ENCODE assay signal across 14 cellular contexts in the genomic region with DNA sequence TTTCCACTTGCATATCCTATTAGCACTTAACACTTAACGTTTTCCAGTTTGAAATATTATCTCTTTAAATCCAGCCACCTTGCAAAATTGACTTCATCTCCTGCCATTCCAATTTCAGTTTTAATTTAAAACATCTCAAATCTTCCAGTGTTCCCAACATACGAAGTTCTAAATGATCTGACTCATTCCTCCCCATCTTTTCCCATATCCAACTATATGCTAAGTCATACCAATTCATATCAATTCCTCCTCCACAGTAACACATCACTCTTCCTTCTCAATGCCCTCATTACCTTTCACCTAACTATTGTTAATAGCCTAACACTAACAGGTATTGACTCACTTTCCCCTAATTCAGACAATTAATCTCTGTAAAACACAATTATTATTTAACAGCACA. TPM values are rescaled to one million over a fixed set of nuclear protein-coding genes. Genes with fewer than 3 reads are reported as not detected.
DNase-seq lines count a peak whose midpoint lies in the region; ATAC-seq and TF ChIP-seq lines count a peak whose summit lies in the region.
"Had no signal": no experiment of that assay in that cellular context is flagged by ENCODE, and none has a peak within 500 bp of the region (broad histone marks: within the 10 kb centered on the region; RNA-seq: fewer than 3 reads in every experiment).

No MANE protein-coding gene starts in this region.

- no peaks in the 10 kb centered on the region for H3K9me3 ChIP-seq in PC-3 (ENCODE audit: low read length)
- H3K9me3 ChIP-seq: BE2C had no signal

- no peak overlapping the region for H2AFZ ChIP-seq in PC-3 (ENCODE audit: low read length)

- POLR2A ChIA-PET in PC-3 (lab: Charles Lee; ENCODE audit: unreplicated experiment), result no interaction called here

- no peaks in the 10 kb centered on the region for H3K9me3 Mint-ChIP-seq in activated naive CD4-positive, alpha-beta T cell treated with anti-CD3 and anti-CD28 coated beads, Interleukin-2, amount 50 U/mL, for 72 hours
- H3K9me3 Mint-ChIP-seq in activated naive CD4-positive, alpha-beta T cell treated with anti-CD3 and anti-CD28 coated beads, Interleukin-2, amount 10 ng/mL, durations not matched to agents 7 days and 5 days, result no peaks in the 10 kb centered on the region
- no peaks in the 10 kb centered on the region for H3K9me3 Mint-ChIP-seq in chondrocyte (ENCODE audit: low read depth)
- no peaks in the 10 kb centered on the region for H3K9me3 Mint-ChIP-seq in stimulated activated naive CD8-positive, alpha-beta T cell treated with anti-CD3 and anti-CD28 coated beads, Interleukin-15, amount 100 ng/mL, for 72 hours
- H3K9me3 Mint-ChIP-seq: dendritic cell treated with granulocyte-macrophage colony-stimulating factor and Interleukin-4, amounts not matched to agents 40 ng/mL and 50 ng/mL, for 4 days had no signal

- H3K27ac ChIP-seq in PC-3 (ENCODE audit: low read length), result 0 out of 2 replicates have a peak overlapping the region, but pooled peaks have one; percentile 22
- H3K27ac ChIP-seq in substantia nigra (ENCODE audit: low read depth, low read length, poor library complexity, severe bottlenecking), result no peak overlapping the region

- CTCF ChIA-PET in activated naive CD4-positive, alpha-beta T cell treated with anti-CD3 and anti-CD28 coated beads, Interleukin-2, amount 10 ng/mL, durations not matched to agents 7 days and 5 days (lab: Charles Lee), result no interaction called here
- CTCF ChIA-PET in PC-3 (lab: Charles Lee), result no interaction called here

- no peaks in the 10 kb centered on the region for H3K27me3 ChIP-seq in PC-3 (ENCODE audit: low read length)
- H3K27me3 ChIP-seq: BE2C had no signal

- peaks cover 26% of the 10 kb centered on the region for H3K36me3 ChIP-seq in PC-3 (ENCODE audit: low read depth, low read length)

- H3K36me3 Mint-ChIP-seq in activated naive CD4-positive, alpha-beta T cell treated with anti-CD3 and anti-CD28 coated beads, Interleukin-2, amount 50 U/mL, for 72 hours, result peaks cover 18 to 24% of the 10 kb centered on the region in 2 donors
- H3K36me3 Mint-ChIP-seq in activated naive CD4-positive, alpha-beta T cell treated with anti-CD3 and anti-CD28 coated beads, Interleukin-2, amount 10 ng/mL, durations not matched to agents 7 days and 5 days, result peaks cover 37% of the 10 kb centered on the region
- H3K36me3 Mint-ChIP-seq in chondrocyte (ENCODE audit: low read depth), result peaks cover 8% of the 10 kb centered on the region

- H3K9me2 ChIP-seq in PC-3 (replicated peaks; ENCODE audit: low read length), result no peaks in the 10 kb centered on the region

- no peak overlapping the region for H3K9ac ChIP-seq in PC-3 (ENCODE audit: low read length)

- peaks cover 27% of the 10 kb centered on the region for H4K20me1 ChIP-seq in PC-3 (ENCODE audit: low read length)

- peak overlapping the region; percentile 46 to 92 for H3K27ac Mint-ChIP-seq in activated naive CD4-positive, alpha-beta T cell treated with anti-CD3 and anti-CD28 coated beads, Interleukin-2, amount 50 U/mL, for 72 hours
- H3K27ac Mint-ChIP-seq in activated naive CD4-positive, alpha-beta T cell treated with anti-CD3 and anti-CD28 coated beads, Interleukin-2, amount 10 ng/mL, durations not matched to agents 7 days and 5 days, result no peak overlapping the region
- peak overlapping the region; percentile 39 for H3K27ac Mint-ChIP-seq in chondrocyte (ENCODE audit: unreplicated experiment)
- peak overlapping the region; percentile 1 to 70 for H3K27ac Mint-ChIP-seq in stimulated activated naive CD8-positive, alpha-beta T cell treated with anti-CD3 and anti-CD28 coated beads, Interleukin-15, amount 100 ng/mL, for 72 hours
- H3K27ac Mint-ChIP-seq: dendritic cell treated with granulocyte-macrophage colony-stimulating factor and Interleukin-4, amounts not matched to agents 40 ng/mL and 50 ng/mL, for 4 days had no signal

- no peaks in the 10 kb centered on the region for H3F3A ChIP-seq in PC-3 (ENCODE audit: low read length, unreplicated experiment)

- TF ChIP-seq CTCF in PC-3 (conservative IDR thresholded peaks at IDR 0.05; ENCODE audit: low read depth, low read length) (no peak), chondrocyte (IDR thresholded peaks at IDR 0.05) (no peak)

- peak overlapping the region; percentile 57 for H3K4me3 ChIP-seq in PC-3 (ENCODE audit: low read length)

- no peak for DNase-seq in activated naive CD4-positive, alpha-beta T cell treated with anti-CD3 and anti-CD28 coated beads, Interleukin-2, amount 50 U/mL, for 72 hours (ENCODE audit: low spot score in 2 of 2)
- no peak for DNase-seq in activated naive CD4-positive, alpha-beta T cell treated with anti-CD3 and anti-CD28 coated beads, Interleukin-2, amount 10 ng/mL, durations not matched to agents 7 days and 5 days
- DNase-seq in PC-3 (no peak), chondrocyte (ENCODE audit: low spot score) (no peak), substantia nigra (lab: John Stamatoyannopoulos, UW) (no peak), hippocampal formation (lab: John Stamatoyannopoulos, UW) (no peak)
- DNase-seq in stimulated activated naive CD8-positive, alpha-beta T cell treated with anti-CD3 and anti-CD28 coated beads, Interleukin-15, amount 100 ng/mL, for 72 hours, result no peak
- DNase-seq: BE2C; MV-4-11; posterior cingulate gyrus; stimulated activated CD4-positive, alpha-beta T cell treated with anti-CD3 and anti-CD28 coated beads, Interleukin-2, amount 100 ng/mL, for 24 hours had no signal

- peaks cover 86% of the 10 kb centered on the region for H3K79me2 ChIP-seq in PC-3 (ENCODE audit: low read length)

- no peak for ATAC-seq in activated naive CD4-positive, alpha-beta T cell treated with anti-CD3 and anti-CD28 coated beads, Interleukin-2, amount 50 U/mL, for 72 hours
- ATAC-seq in PC-3 (no peak), HG03439 (IDR thresholded peaks at IDR 0.05; ENCODE audit: unreplicated experiment) (no peak)
- no peak for ATAC-seq in stimulated activated naive CD8-positive, alpha-beta T cell treated with anti-CD3 and anti-CD28 coated beads, Interleukin-15, amount 100 ng/mL, for 72 hours

- no peaks in the 10 kb centered on the region for H3K27me3 Mint-ChIP-seq in activated naive CD4-positive, alpha-beta T cell treated with anti-CD3 and anti-CD28 coated beads, Interleukin-2, amount 10 ng/mL, durations not matched to agents 7 days and 5 days
- no peaks in the 10 kb centered on the region for H3K27me3 Mint-ChIP-seq in chondrocyte (ENCODE audit: low read depth)
- H3K27me3 Mint-ChIP-seq in stimulated activated naive CD8-positive, alpha-beta T cell treated with anti-CD3 and anti-CD28 coated beads, Interleukin-15, amount 100 ng/mL, for 72 hours, result no peaks in the 10 kb centered on the region
- H3K27me3 Mint-ChIP-seq: dendritic cell treated with granulocyte-macrophage colony-stimulating factor and Interleukin-4, amounts not matched to agents 40 ng/mL and 50 ng/mL, for 4 days had no signal

- peaks cover 40% of the 10 kb centered on the region for H3K4me1 Mint-ChIP-seq in activated naive CD4-positive, alpha-beta T cell treated with anti-CD3 and anti-CD28 coated beads, Interleukin-2, amount 10 ng/mL, durations not matched to agents 7 days and 5 days
- H3K4me1 Mint-ChIP-seq in chondrocyte (ENCODE audit: low read depth), result peaks cover 43% of the 10 kb centered on the region
- peaks cover 50% of the 10 kb centered on the region for H3K4me1 Mint-ChIP-seq in stimulated activated naive CD8-positive, alpha-beta T cell treated with anti-CD3 and anti-CD28 coated beads, Interleukin-15, amount 100 ng/mL, for 72 hours

- no TSS peak for BruUV-seq in PC-3 (replicated peaks; lab: Mats Ljungman, UMichigan)

- H3K4me1 ChIP-seq in PC-3 (ENCODE audit: insufficient read depth, low read length), result peaks cover 23% of the 10 kb centered on the region
- H3K4me1 ChIP-seq: BE2C had no signal

- peak overlapping the region; percentile 64 for H3K4me2 ChIP-seq in PC-3 (ENCODE audit: low read length)

- H3K4me3 Mint-ChIP-seq in activated naive CD4-positive, alpha-beta T cell treated with anti-CD3 and anti-CD28 coated beads, Interleukin-2, amount 10 ng/mL, durations not matched to agents 7 days and 5 days, result no peak overlapping the region
- H3K4me3 Mint-ChIP-seq in chondrocyte (ENCODE audit: unreplicated experiment), result no peak overlapping the region
- H3K4me3 Mint-ChIP-seq in stimulated activated naive CD8-positive, alpha-beta T cell treated with anti-CD3 and anti-CD28 coated beads, Interleukin-15, amount 100 ng/mL, for 72 hours, result peak overlapping the region; percentile 61 to 93
- H3K4me3 Mint-ChIP-seq: dendritic cell treated with granulocyte-macrophage colony-stimulating factor and Interleukin-4, amounts not matched to agents 40 ng/mL and 50 ng/mL, for 4 days had no signal

- intact Hi-C loops in PC-3 (cut with micrococcal nuclease), result no loop called here

RNA-seq across cellular contexts. Expression of a gene that starts 2.8 kb away (rescaled TPM):
- total RNA-seq in activated naive CD4-positive, alpha-beta T cell treated with anti-CD3 and anti-CD28 coated beads, Interleukin-2, amount 50 U/mL, for 72 hours, result 100 to 1,000 TPM; 185 to 189 TPM
- total RNA-seq in PC-3 (2014; rRNA removed) (84.1 and 86.9 TPM in 2 replicates), chondrocyte (80.2 to 90.5 TPM (median 84.3 TPM) in 3 replicates)

RNA-seq across cellular contexts. Expression of a gene that starts 25.8 kb away (rescaled TPM):
- 1 to 10 TPM; 1.5 to 1.8 TPM for total RNA-seq in activated naive CD4-positive, alpha-beta T cell treated with anti-CD3 and anti-CD28 coated beads, Interleukin-2, amount 50 U/mL, for 72 hours
- total RNA-seq in PC-3 (2014; rRNA removed) (9.2 and 14.3 TPM in 2 replicates), chondrocyte (84.1 to 107 TPM (median 107 TPM) in 3 replicates)

RNA-seq across cellular contexts. Expression of a gene that starts 42.8 kb away (rescaled TPM):
- under 1 TPM in 1 of 2 donors, not detected in 1; 0.09 TPM for total RNA-seq in activated naive CD4-positive, alpha-beta T cell treated with anti-CD3 and anti-CD28 coated beads, Interleukin-2, amount 50 U/mL, for 72 hours
- total RNA-seq in PC-3 (2014; rRNA removed) (not detected in 2 replicates), chondrocyte (0.75 to 1.3 TPM (median 1.1 TPM) in 3 replicates)
- total RNA-seq: G401 had no signal

Comparison
In these comparisons a context has a peak if more than half of its experiments do, and no peak if none do; other contexts are left out.
1. H3K4me3 Mint-ChIP-seq: peak in stimulated activated naive CD8-positive, alpha-beta T cell treated with anti-CD3 and anti-CD28 coated beads, Interleukin-15, amount 100 ng/mL, for 72 hours (2 of 2); none in activated naive CD4-positive, alpha-beta T cell treated with anti-CD3 and anti-CD28 coated beads, Interleukin-2, amount 10 ng/mL, durations not matched to agents 7 days and 5 days (single experiment) and chondrocyte (single experiment).